In genomic region chr16:85396879-85397871, GRCh38 we compare ENCODE assay signal across 8 cellular contexts.
DNase-seq lines count a peak whose midpoint lies in the region; ATAC-seq and TF ChIP-seq lines count a peak whose summit lies in the region.

No MANE protein-coding gene starts in this region.

- H3K9me3 Mint-ChIP-seq in progenitor cell of endocrine pancreas (ENCODE audit: low read depth): no peaks in the 10 kb centered on the region

- TF ChIP-seq CTCF in GM12865 (IDR thresholded peaks at IDR 0.05; ENCODE audit: insufficient read depth, low read depth, low read length, missing control alignments): peak; percentile 11
- TF ChIP-seq CTCF in choroid plexus epithelial cell (conservative IDR thresholded peaks at IDR 0.05; ENCODE audit: low read depth, low read length): peak; percentile 20
- peak; percentile 31 for TF ChIP-seq CTCF in progenitor cell of endocrine pancreas (IDR thresholded peaks at IDR 0.05; ENCODE audit: unreplicated experiment)

- peak; percentile 38 for ATAC-seq in HG03432 (IDR thresholded peaks at IDR 0.05; ENCODE audit: unreplicated experiment)
- ATAC-seq in GM18873 (IDR thresholded peaks at IDR 0.05; ENCODE audit: low FRiP score, unreplicated experiment): no peak
- no peak for ATAC-seq in HG03457 (IDR thresholded peaks at IDR 0.05; ENCODE audit: unreplicated experiment)
- no peak for ATAC-seq in GM21723 (IDR thresholded peaks at IDR 0.05; ENCODE audit: unreplicated experiment)

- peak; percentile 27 for DNase-seq in GM12865 (ENCODE audit: low read depth)
- DNase-seq in choroid plexus epithelial cell (ENCODE audit: low read depth): peak; percentile 53
- DNase-seq in progenitor cell of endocrine pancreas (ENCODE audit: low spot score, unreplicated experiment): no peak
- no peak for DNase-seq in AG08396 (ENCODE audit: low spot score)

- no peak overlapping the region for H3K4me3 ChIP-seq in GM12865 (ENCODE audit: low read depth, low read length)
- H3K4me3 ChIP-seq in choroid plexus epithelial cell (ENCODE audit: low read depth, low read length): no peak overlapping the region

- no peak overlapping the region for H3K4me3 Mint-ChIP-seq in progenitor cell of endocrine pancreas (ENCODE audit: low read depth)

- H3K27ac Mint-ChIP-seq in progenitor cell of endocrine pancreas: peak overlapping the region; percentile 54

- H3K4me1 Mint-ChIP-seq in progenitor cell of endocrine pancreas (ENCODE audit: low read depth): no peaks in the 10 kb centered on the region

- H3K27me3 Mint-ChIP-seq in progenitor cell of endocrine pancreas: peaks cover 15% of the 10 kb centered on the region

- no peaks in the 10 kb centered on the region for H3K36me3 Mint-ChIP-seq in progenitor cell of endocrine pancreas (ENCODE audit: insufficient read depth)

Comparison
In these comparisons a context has a peak if more than half of its experiments do, and no peak if none do; other contexts are left out.
1. DNase-seq: peak in GM12865 (single experiment) and choroid plexus epithelial cell (single experiment); none in progenitor cell of endocrine pancreas (single experiment) and AG08396 (single experiment).
2. Peak in every context shown above with its lines, with median percentiles within 50 percentile points of each other: CTCF ChIP-seq.